ENCODE assay signal across 9 cellular contexts in the genomic region with DNA sequence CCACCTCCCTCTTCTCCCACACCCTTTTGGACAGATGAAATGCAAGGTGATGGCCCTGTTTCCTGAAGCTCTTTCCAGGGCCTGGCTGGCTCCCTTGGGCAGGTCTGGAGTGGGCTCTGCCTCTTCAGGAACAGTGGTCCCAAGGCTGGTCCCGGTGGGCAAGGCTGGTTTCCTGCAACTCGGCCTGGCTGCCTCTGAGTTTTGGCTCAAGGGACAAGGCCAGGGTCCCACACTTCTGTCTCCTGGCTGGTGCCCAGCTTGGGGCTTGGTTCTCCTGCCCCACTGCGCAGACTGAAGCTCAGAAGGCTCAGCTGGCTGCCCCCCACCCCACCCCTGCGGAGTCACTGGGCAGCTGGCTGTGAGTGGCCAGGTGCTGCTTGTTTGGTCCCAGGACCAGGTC. TPM values are rescaled to one million over a fixed set of nuclear protein-coding genes. Genes with fewer than 3 reads are reported as not detected.
DNase-seq lines count a peak whose midpoint lies in the region; ATAC-seq, FAIRE-seq and TF ChIP-seq lines count a peak whose summit lies in the region.
"Had no signal": no experiment of that assay in that cellular context is flagged by ENCODE, and none has a peak within 500 bp of the region (broad histone marks: within the 10 kb centered on the region; RNA-seq: fewer than 3 reads in every experiment).

No MANE protein-coding gene starts in this region.

- H3K9me3 Mint-ChIP-seq in glutamatergic neuron (ENCODE audit: unreplicated experiment), result peaks cover 18% of the 10 kb centered on the region

- H3K4me3 ChIP-seq in WI38 (ENCODE audit: low read depth, low read length), result peak overlapping the region; percentile 67
- H3K4me3 ChIP-seq in skeletal muscle cell (ENCODE audit: low read depth, low read length), result peak overlapping the region; percentile 72
- H3K4me3 ChIP-seq in HAP-1, result no peak overlapping the region

- peaks cover 5% of the 10 kb centered on the region for H3K36me3 Mint-ChIP-seq in glutamatergic neuron (ENCODE audit: unreplicated experiment)

- no peak for TF ChIP-seq CTCF in WI38 (IDR thresholded peaks at IDR 0.05; ENCODE audit: low read depth, low read length)
- no peak for TF ChIP-seq CTCF in glutamatergic neuron (IDR thresholded peaks at IDR 0.05; ENCODE audit: partially characterized antibody, unreplicated experiment)

- no peak for ATAC-seq in GM19324 (IDR thresholded peaks at IDR 0.05; ENCODE audit: low FRiP score, unreplicated experiment)
- ATAC-seq in HG02610 (IDR thresholded peaks at IDR 0.05; ENCODE audit: unreplicated experiment), result no peak

- FAIRE-seq in GM12892 (lab: Jason Lieb, UNC), result peak; percentile 79

- peaks cover 5% of the 10 kb centered on the region; the same call in 1 of the 2 replicates for H3K4me1 ChIP-seq in HAP-1

- peaks cover 17% of the 10 kb centered on the region for H3K27me3 Mint-ChIP-seq in glutamatergic neuron (ENCODE audit: unreplicated experiment)

- in situ Hi-C loops in HAP-1 (cut with MboI; ENCODE audit: low sequenced_read_pairs), result no loop called here

- H3K4me1 Mint-ChIP-seq in glutamatergic neuron (ENCODE audit: low read depth, unreplicated experiment), result peaks cover 11% of the 10 kb centered on the region

- no peaks in the 10 kb centered on the region for H3K9me3 ChIP-seq in HAP-1

- DNase-seq in GM12892 (ENCODE audit: insufficient read length), result no peak
- DNase-seq in glutamatergic neuron, result no peak
- no peak for DNase-seq in skeletal muscle cell (ENCODE audit: low read depth)
- DNase-seq in activated CD4-positive, CD25-positive, alpha-beta regulatory T cell treated with anti-CD3 and anti-CD28 coated beads, Interleukin-2, amount 50 U/mL, for 72 hours, result no peak
- DNase-seq in HAP-1 (ENCODE audit: low spot score in 2 of 2), result no peak
- DNase-seq: NCI-H69 had no signal

- H3K27ac Mint-ChIP-seq in glutamatergic neuron (ENCODE audit: unreplicated experiment), result no peak overlapping the region

- H3K4me3 Mint-ChIP-seq in glutamatergic neuron (ENCODE audit: unreplicated experiment), result peak overlapping the region; percentile 92

- TF ChIP-seq POLR2A in GM12892 (IDR thresholded peaks at IDR 0.05; ENCODE audit: low read depth, low read length), result no peak

- peaks cover 11% of the 10 kb centered on the region for H3K36me3 ChIP-seq in HAP-1 (replicated peaks)

- no peaks in the 10 kb centered on the region for H3K27me3 ChIP-seq in HAP-1 (ENCODE audit: low read depth)

RNA-seq across cellular contexts. Expression of gene ACTG1, which starts 3.8 kb away (rescaled TPM):
- polyA plus RNA-seq in GM12892 (2012; ENCODE audit: missing spikeins), result 2,092 TPM
- total RNA-seq in glutamatergic neuron (ENCODE audit: unreplicated experiment), result 5,342 TPM

RNA-seq across cellular contexts. Expression of gene FSCN2, which starts 11.7 kb away (rescaled TPM):
- 0.87 TPM for polyA plus RNA-seq in GM12892 (2012; ENCODE audit: missing spikeins)
- 6.1 TPM for total RNA-seq in glutamatergic neuron (ENCODE audit: unreplicated experiment)

RNA-seq across cellular contexts. Expression of gene FAAP100, which starts 35.7 kb away (rescaled TPM):
- 7.8 TPM for polyA plus RNA-seq in GM12892 (2012; ENCODE audit: missing spikeins)
- 56.5 TPM for total RNA-seq in glutamatergic neuron (ENCODE audit: unreplicated experiment)
